Comparison of ENCODE assay signal across 8 cellular contexts in genomic region chr17:4986403-4986802, GRCh38. TPM values are rescaled to one million over a fixed set of nuclear protein-coding genes. Genes with fewer than 3 reads are reported as not detected.
A peak's percentile ranks its signal among the peaks of the same experiment; 100 is the strongest.
DNase-seq lines count a peak whose midpoint lies in the region; ATAC-seq and TF ChIP-seq lines count a peak whose summit lies in the region.

No MANE protein-coding gene starts in this region.

- no peaks in the 10 kb centered on the region for H3K79me2 ChIP-seq in smooth muscle cell (ENCODE audit: low read depth)

- no peaks in the 10 kb centered on the region for H3F3A ChIP-seq in smooth muscle cell (ENCODE audit: low read depth)

- no peaks in the 10 kb centered on the region for H3K36me3 Mint-ChIP-seq in WTC11
- H3K36me3 Mint-ChIP-seq in glutamatergic neuron (ENCODE audit: unreplicated experiment): peaks cover 6% of the 10 kb centered on the region

- no peak overlapping the region for H3K9ac ChIP-seq in smooth muscle cell (ENCODE audit: low read depth)

- peak overlapping the region; percentile 2 for H3K27ac ChIP-seq in smooth muscle cell (ENCODE audit: low read depth)

- H3K4me1 Mint-ChIP-seq in WTC11 (peaks cover 25% of the 10 kb centered on the region), glutamatergic neuron (ENCODE audit: low read depth, unreplicated experiment) (peaks cover 16% of the 10 kb centered on the region)

- CTCF ChIA-PET in WTC11 (lab: Charles Lee): interaction anchor here (0.6 to 4.0 kb wide), 14 partner anchors 10 to 670 kb away, joined by 3 to 27 read pairs (median 5); partner anchors contain the start of genes INCA1, KIF1C and SPAG7

- no peaks in the 10 kb centered on the region for H3K36me3 ChIP-seq in smooth muscle cell (ENCODE audit: low read depth)

- no peaks in the 10 kb centered on the region for H3K27me3 ChIP-seq in smooth muscle cell (ENCODE audit: low read depth)

- POLR2A ChIA-PET in WTC11 (lab: Charles Lee): interaction anchor here (0.6 to 3.0 kb wide), 4 partner anchors 11 to 34 kb away, joined by 3 to 12 read pairs (median 3); partner anchors contain the start of genes INCA1 and KIF1C

- H4K20me1 ChIP-seq in smooth muscle cell (ENCODE audit: low read depth): no peaks in the 10 kb centered on the region

- H3K4me1 ChIP-seq in smooth muscle cell (ENCODE audit: low read depth): peaks cover 8% of the 10 kb centered on the region

- DNase-seq in HFF-Myc (ENCODE audit: extremely low read depth, low read depth) (no peak), WTC11 (ENCODE audit: low spot score) (no peak), glutamatergic neuron (no peak), smooth muscle cell (lab: John Stamatoyannopoulos, UW; ENCODE audit: unreplicated experiment) (no peak), DMS153 (lab: John Stamatoyannopoulos, UW) (no peak)
- no peak for DNase-seq in stimulated activated CD4-positive, alpha-beta T cell treated with anti-CD3 and anti-CD28 coated beads, Interleukin-4, amount 100 ng/mL, for 4 hours

- H3K9me3 ChIP-seq in smooth muscle cell (replicated peaks; ENCODE audit: low read depth): no peaks in the 10 kb centered on the region

- no peaks in the 10 kb centered on the region for H3K9me3 Mint-ChIP-seq in WTC11
- H3K9me3 Mint-ChIP-seq in glutamatergic neuron (ENCODE audit: unreplicated experiment): peaks cover 8% of the 10 kb centered on the region

- no peak overlapping the region for H3K27ac Mint-ChIP-seq in WTC11
- H3K27ac Mint-ChIP-seq in glutamatergic neuron (ENCODE audit: unreplicated experiment): peak overlapping the region; percentile 92

- peaks cover 41% of the 10 kb centered on the region for H3K27me3 Mint-ChIP-seq in WTC11 (ENCODE audit: low read depth)
- peaks cover 8% of the 10 kb centered on the region for H3K27me3 Mint-ChIP-seq in glutamatergic neuron (ENCODE audit: unreplicated experiment)

- H3K4me2 ChIP-seq in smooth muscle cell: peak overlapping the region; percentile 89

- peak overlapping the region; percentile 77 for H3K4me3 Mint-ChIP-seq in WTC11
- peak overlapping the region; percentile 86 for H3K4me3 Mint-ChIP-seq in glutamatergic neuron (ENCODE audit: unreplicated experiment)

- ATAC-seq in WTC11 (no peak), HG03565 (IDR thresholded peaks at IDR 0.05; ENCODE audit: unreplicated experiment) (no peak), HG03025 (IDR thresholded peaks at IDR 0.05; ENCODE audit: low FRiP score, unreplicated experiment) (no peak)

- H3K4me3 ChIP-seq in HFF-Myc (replicated peaks; ENCODE audit: low read depth, low read length) (peak overlapping the region; percentile 65), smooth muscle cell (peak overlapping the region; percentile 91)

- 72% methylated on average over 5 of the region's 5 CpGs for WGBS in smooth muscle cell (ENCODE audit: low lambda C conversion rate)

- TF ChIP-seq CTCF in HFF-Myc (IDR thresholded peaks at IDR 0.05; ENCODE audit: low read depth, low read length, missing control alignments) (no peak), WTC11 (IDR thresholded peaks at IDR 0.05) (no peak), glutamatergic neuron (IDR thresholded peaks at IDR 0.05; ENCODE audit: partially characterized antibody, unreplicated experiment) (no peak), smooth muscle cell (IDR thresholded peaks at IDR 0.05; ENCODE audit: borderline replicate concordance, insufficient read depth, poor library complexity, severe bottlenecking) (no peak)

- H2AFZ ChIP-seq in smooth muscle cell (ENCODE audit: low read depth): peak overlapping the region; percentile 97

TF ChIP-seq in WTC11, 78 proteins besides CTCF, POLR2A, EP300 and RAD21:
- TF ChIP-seq USF1 (CRISPR knock-in tag; IDR thresholded peaks at IDR 0.05) (no peak), EMX1 (CRISPR knock-in tag; IDR thresholded peaks at IDR 0.05) (no peak)
TF ChIP-seq in WTC11: peak in this region for 0.

RNA-seq across cellular contexts. Expression of gene CAMTA2, which starts 1.1 kb away (rescaled TPM):
- total RNA-seq in WTC11 (2021) (9.2 to 14.2 TPM (median 12.3 TPM) in 3 replicates), glutamatergic neuron (ENCODE audit: unreplicated experiment) (61.4 TPM), smooth muscle cell (5.1 and 11.8 TPM in 2 replicates)
- 26.2 and 33.0 TPM in 2 replicates for polyA plus RNA-seq in smooth muscle cell

RNA-seq across cellular contexts. Expression of gene INCA1, which starts 10.9 kb away (rescaled TPM):
- total RNA-seq in WTC11 (2021): 0.61 to 1.1 TPM (median 1.1 TPM) in 3 replicates
- 0.44 TPM for total RNA-seq in glutamatergic neuron (ENCODE audit: unreplicated experiment)
- total RNA-seq in smooth muscle cell: 0.36 TPM in 1 of 2 replicates, not detected in the other
- polyA plus RNA-seq in smooth muscle cell: 1.4 TPM in 2 replicates

RNA-seq across cellular contexts. Expression of gene KIF1C, which starts 11.3 kb away (rescaled TPM):
- total RNA-seq in WTC11 (2021) (112 to 130 TPM (median 115 TPM) in 3 replicates), glutamatergic neuron (ENCODE audit: unreplicated experiment) (5.6 TPM), smooth muscle cell (20.9 and 22.3 TPM in 2 replicates)
- polyA plus RNA-seq in smooth muscle cell: 36.2 and 52.3 TPM in 2 replicates

RNA-seq across cellular contexts. Expression of gene SPAG7, which starts 18.8 kb away (rescaled TPM):
- total RNA-seq in WTC11 (2021) (97.3 to 103 TPM (median 101 TPM) in 3 replicates), glutamatergic neuron (ENCODE audit: unreplicated experiment) (69.6 TPM), smooth muscle cell (59.8 and 70.7 TPM in 2 replicates)
- 187 and 192 TPM in 2 replicates for polyA plus RNA-seq in smooth muscle cell

RNA-seq across cellular contexts. Expression of gene ENO3, which starts 35.5 kb away (rescaled TPM):
- total RNA-seq in WTC11 (2021): 30.9 to 40.3 TPM (median 37.7 TPM) in 3 replicates
- total RNA-seq in glutamatergic neuron (ENCODE audit: unreplicated experiment): 62.1 TPM
- 2.4 and 5.9 TPM in 2 replicates for total RNA-seq in smooth muscle cell
- 13.1 and 14.5 TPM in 2 replicates for polyA plus RNA-seq in smooth muscle cell
